12 cellular contexts compared by ENCODE assay signal in the genomic region with DNA sequence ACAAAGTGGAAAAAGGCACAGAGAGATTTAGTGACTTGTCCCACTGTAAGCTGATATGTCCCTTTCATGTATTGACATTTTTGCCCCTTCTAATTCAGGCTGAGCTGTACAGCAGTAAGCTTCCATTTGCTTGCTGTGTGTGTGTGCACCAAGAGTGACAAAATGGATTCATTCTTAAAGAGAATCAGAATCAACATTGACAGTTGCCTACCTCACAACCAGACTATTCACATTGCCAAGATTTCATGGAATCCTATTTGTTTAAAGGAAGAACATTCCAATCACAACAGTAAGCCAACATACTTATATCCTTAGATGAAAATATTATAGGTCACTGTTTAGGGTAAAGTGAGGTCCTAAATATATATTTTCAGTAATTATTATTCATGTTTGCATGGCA.
"Had no signal": no experiment of that assay in that cellular context is flagged by ENCODE, and none has a peak within 500 bp of the region (broad histone marks: within the 10 kb centered on the region; RNA-seq: fewer than 3 reads in every experiment).

No MANE protein-coding gene starts in this region.

- H3K27ac ChIP-seq: esophagus muscularis mucosa, gastroesophageal sphincter, lower lobe of right lung, transverse colon had no signal

- DNase-seq: activated CD4-positive, alpha-beta T cell treated with anti-CD3 and anti-CD28 coated beads, Interleukin-2, amount 50 U/mL, for 1 hour; activated naive CD4-positive, alpha-beta T cell treated with anti-CD3 and anti-CD28 coated beads for 36 hours; activated T-cell treated with anti-CD3 and anti-CD28 coated beads for 4 hours; cerebellar nuclear complex; kidney glomerular epithelial cell; lower lobe of right lung; midbrain; retina; small intestine; transverse colon had no signal

- H3K9me3 ChIP-seq: esophagus muscularis mucosa, gastroesophageal sphincter, lower lobe of right lung, transverse colon had no signal

- H3K36me3 ChIP-seq: esophagus muscularis mucosa, gastroesophageal sphincter, lower lobe of right lung, transverse colon had no signal

- H3K4me1 ChIP-seq: esophagus muscularis mucosa, gastroesophageal sphincter, lower lobe of right lung, transverse colon had no signal

- H3K27me3 ChIP-seq: esophagus muscularis mucosa, gastroesophageal sphincter, transverse colon had no signal

- H3K4me3 ChIP-seq: esophagus muscularis mucosa, gastroesophageal sphincter, lower lobe of right lung, transverse colon had no signal
